ENCODE assay signal across 24 cellular contexts in the genomic region with DNA sequence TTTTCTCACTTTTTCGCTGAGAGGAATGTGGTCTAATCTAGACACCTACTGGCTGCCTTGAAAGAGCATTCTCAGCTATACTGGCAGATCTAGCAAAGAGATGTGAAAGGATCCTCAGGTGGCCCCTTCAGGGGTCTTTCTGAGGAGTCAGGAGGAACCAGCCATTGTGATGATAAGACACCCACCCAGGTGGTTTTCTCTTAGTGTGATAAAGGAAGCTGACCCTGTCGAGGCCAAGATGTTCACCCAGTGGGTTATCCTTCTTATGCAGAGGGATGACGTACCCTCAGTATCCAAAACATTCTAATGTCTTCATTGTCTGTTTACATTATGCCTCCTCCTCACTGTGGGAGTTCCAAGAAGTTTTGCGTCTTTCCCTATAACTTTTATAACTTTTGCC.
DNase-seq lines count a peak whose midpoint lies in the region; TF ChIP-seq lines count a peak whose summit lies in the region.
"Had no signal": no experiment of that assay in that cellular context is flagged by ENCODE, and none has a peak within 500 bp of the region (broad histone marks: within the 10 kb centered on the region; RNA-seq: fewer than 3 reads in every experiment).

No MANE protein-coding gene starts in this region.

- peak overlapping the region; percentile 26; the same call in 1 of the 2 replicates for H3K9ac ChIP-seq in HUES48 (ENCODE audit: low read depth, low read length)
- no peak overlapping the region for H3K9ac ChIP-seq in endodermal cell (ENCODE audit: extremely low read depth, low read length, poor library complexity, severe bottlenecking)
- H3K9ac ChIP-seq in iPS-20b (ENCODE audit: low read depth, low read length): no peak overlapping the region

- BruUV-seq in MCF 10A (replicated peaks; lab: Mats Ljungman, UMichigan): no TSS peak

- H3K36me3 ChIP-seq in HUES48 (ENCODE audit: control insufficient read depth, insufficient read depth, low read length) (no peaks in the 10 kb centered on the region), endodermal cell (ENCODE audit: control insufficient read depth, insufficient read depth, low read length) (peaks cover 4% of the 10 kb centered on the region), iPS-20b (ENCODE audit: insufficient read depth, low read depth, low read length) (no peaks in the 10 kb centered on the region)
- H3K36me3 ChIP-seq: MG63, SJSA1 had no signal

- H3K27ac Mint-ChIP-seq in endodermal cell (no peak overlapping the region), MCF 10A (ENCODE audit: low read depth, unreplicated experiment) (no peak overlapping the region)
- H3K27ac Mint-ChIP-seq: B cell; CD8-positive, alpha-beta T cell had no signal

- no peak for TF ChIP-seq POLR2A in erythroblast (IDR thresholded peaks at IDR 0.05; ENCODE audit: low read length)

- H3K4me1 ChIP-seq in HUES48 (ENCODE audit: control insufficient read depth, insufficient read depth, low read length) (peaks cover 17% of the 10 kb centered on the region), endodermal cell (ENCODE audit: control insufficient read depth, insufficient read depth, low read length) (no peaks in the 10 kb centered on the region), iPS-20b (ENCODE audit: insufficient read depth, low read length) (peaks cover 10% of the 10 kb centered on the region)
- H3K4me1 ChIP-seq: SJSA1 had no signal

- POLR2A ChIA-PET in MCF 10A (lab: Yijun Ruan, JAX): no interaction called here

- CTCF ChIA-PET in MCF 10A (lab: Yijun Ruan, JAX): interaction anchor here (1.3 kb wide), 1 partner anchor 13 kb away, joined by 8 read pairs; no protein-coding TSS in a partner anchor

- H3K4me3 Mint-ChIP-seq in endodermal cell: no peak overlapping the region
- no peak overlapping the region for H3K4me3 Mint-ChIP-seq in MCF 10A (ENCODE audit: unreplicated experiment)
- H3K4me3 Mint-ChIP-seq: B cell; CD8-positive, alpha-beta T cell had no signal

- peaks cover 34% of the 10 kb centered on the region for H3K9me3 Mint-ChIP-seq in endodermal cell
- H3K9me3 Mint-ChIP-seq in MCF 10A (ENCODE audit: unreplicated experiment): no peaks in the 10 kb centered on the region
- H3K9me3 Mint-ChIP-seq: CD8-positive, alpha-beta T cell had no signal

- H3K27me3 Mint-ChIP-seq in endodermal cell (ENCODE audit: insufficient read depth) (peaks cover 6% of the 10 kb centered on the region), MCF 10A (ENCODE audit: insufficient read depth, unreplicated experiment) (no peaks in the 10 kb centered on the region)
- H3K27me3 Mint-ChIP-seq: B cell had no signal

- H3K36me3 Mint-ChIP-seq in endodermal cell (ENCODE audit: low read depth): peaks cover 36% of the 10 kb centered on the region
- no peaks in the 10 kb centered on the region for H3K36me3 Mint-ChIP-seq in MCF 10A (ENCODE audit: insufficient read depth, unreplicated experiment)

- H3K27ac ChIP-seq in HUES48 (ENCODE audit: low read depth, low read length) (peak overlapping the region; percentile 94), endodermal cell (ENCODE audit: low read depth, low read length) (no peak overlapping the region), iPS-20b (ENCODE audit: low read length) (peak overlapping the region; percentile 84)
- H3K27ac ChIP-seq: C4-2B, SJSA1 had no signal

- H3K4me1 Mint-ChIP-seq in endodermal cell: peaks cover 13% of the 10 kb centered on the region
- H3K4me1 Mint-ChIP-seq in MCF 10A (ENCODE audit: insufficient read depth, unreplicated experiment): no peaks in the 10 kb centered on the region
- H3K4me1 Mint-ChIP-seq: B cell had no signal

- H3K9me3 ChIP-seq in HUES48 (ENCODE audit: control insufficient read depth, insufficient read depth, low read length) (peaks cover 8% of the 10 kb centered on the region), endodermal cell (ENCODE audit: control insufficient read depth, low read length) (peaks cover 16% of the 10 kb centered on the region), iPS-20b (ENCODE audit: insufficient read depth, low read depth, low read length) (peaks cover 8% of the 10 kb centered on the region; the same call in 1 of the 2 replicates)
- H3K9me3 ChIP-seq: MG63, SJSA1 had no signal

- H3K4me3 ChIP-seq in HUES48 (ENCODE audit: low read depth, low read length) (0 out of 2 replicates have a peak overlapping the region, but pooled peaks have one; percentile 3), endodermal cell (ENCODE audit: low read length) (no peak overlapping the region), iPS-20b (ENCODE audit: low read length) (peak overlapping the region; percentile 41; the same call in 1 of the 2 replicates)
- H3K4me3 ChIP-seq: MG63, SJSA1 had no signal

- intact Hi-C loops in MCF 10A (cut with micrococcal nuclease): no loop called here

- no peak for TF ChIP-seq CTCF in endodermal cell (conservative IDR thresholded peaks at IDR 0.05)
- no peak for TF ChIP-seq CTCF in MCF 10A (IDR thresholded peaks at IDR 0.05; ENCODE audit: unreplicated experiment)

- peak; percentile 59 for DNase-seq in endodermal cell
- no peak for DNase-seq in DMS153 (lab: John Stamatoyannopoulos, UW)
- DNase-seq in NCI-H1436 treated with DMSO at 0.1 percent for 48 hours (lab: John Stamatoyannopoulos, UW): no peak
- DNase-seq in erythroblast (lab: John Stamatoyannopoulos, UW): no peak
- DNase-seq in MCF 10A (ENCODE audit: unreplicated experiment): no peak
- DNase-seq: CD8-positive, alpha-beta T cell; DMS 273 treated with DMSO at 0.1 percent for 48 hours; DMS79 treated with DMSO at 0.1 percent for 48 hours; KBM-7; MG63; NCI-H1105 treated with DMSO at 0.1 percent for 48 hours; NCI-H1694; NCI-H2029 treated with DMSO at 0.1 percent for 48 hours; NCI-H446 treated with DMSO at 0.1 percent for 48 hours; NCI-H526; NCI-H82; NK-92 treated with Interleukin-12 subunit alpha and Interleukin-12 subunit beta, amount 100 ng/mL, for 24 hours; Right ventricle myocardium superior; RPMI8226 had no signal

- WGBS in endodermal cell (ENCODE audit: insufficient coverage in 1 of 2, insufficient read length in 1 of 2), 2 experiments: 56 to 60% methylated on average over 4 of the region's 4 CpGs

- H3K27me3 ChIP-seq in HUES48 (ENCODE audit: control insufficient read depth, insufficient read depth, low read length) (no peaks in the 10 kb centered on the region), endodermal cell (ENCODE audit: control insufficient read depth, insufficient read depth, low read length, poor library complexity, severe bottlenecking) (no peaks in the 10 kb centered on the region), iPS-20b (ENCODE audit: insufficient read depth, low read length) (no peaks in the 10 kb centered on the region)
- H3K27me3 ChIP-seq: MG63, SJSA1 had no signal
